ENCODE assay signal across 8 cellular contexts in genomic region chr2:134657650-134658250, GRCh38.
DNase-seq lines count a peak whose midpoint lies in the region; ATAC-seq and TF ChIP-seq lines count a peak whose summit lies in the region.

No MANE protein-coding gene starts in this region.

- H3K18ac ChIP-seq in H9 (ENCODE audit: insufficient read length, low read depth, low read length): no peak overlapping the region

- no peaks in the 10 kb centered on the region for H3K23me2 ChIP-seq in H9 (ENCODE audit: insufficient read length, low read depth, low read length, poor library complexity, severe bottlenecking)

- H3K4ac ChIP-seq in H9 (ENCODE audit: low read depth, low read length): no peak overlapping the region

- intact Hi-C loops in left lung (cut with DNase I): no loop called here
- intact Hi-C loops in activated T-helper 2 cell treated with anti-CD3 and anti-CD28 coated beads, Interferon-gamma antibody, Interleukin-2, Interleukin-4, amounts not matched to agents 10 μg/mL and 5 μg/mL and 100 μg/mL, durations not matched to agents 14 hours and 24 hours and 36 hours (cut with micrococcal nuclease): no loop called here

- H4K8ac ChIP-seq in H9 (replicated peaks; ENCODE audit: insufficient read length, low read depth, low read length): no peak overlapping the region

- ATAC-seq in left lung (peak; percentile 32), T-helper 17 cell (no peak), GM18511 (IDR thresholded peaks at IDR 0.05; ENCODE audit: unreplicated experiment) (no peak)

- peak in 3 of 5 donors; percentile 21 to 53 (median 26) for DNase-seq in CD8-positive, alpha-beta memory T cell
- peak; percentile 43 for DNase-seq in H9
- DNase-seq in activated CD4-positive, alpha-beta T cell treated with anti-CD3 and anti-CD28 coated beads, Interleukin-2, amount 10 ng/mL, durations not matched to agents 7 days and 5 days: peak; percentile 39
- DNase-seq in left lung: no peak
- DNase-seq in T-helper 17 cell: no peak
- DNase-seq in NCI-H510A treated with DMSO at 0.1 percent for 48 hours (lab: John Stamatoyannopoulos, UW): no peak
- no peak for DNase-seq in activated T-helper 2 cell treated with anti-CD3 and anti-CD28 coated beads, Interferon-gamma antibody, Interleukin-2, Interleukin-4, amounts not matched to agents 10 μg/mL and 5 μg/mL and 100 μg/mL, durations not matched to agents 14 hours and 24 hours and 36 hours (ENCODE audit: low spot score)

- H3K23ac ChIP-seq in H9 (ENCODE audit: insufficient read length, low read depth, low read length): no peak overlapping the region

- no peak overlapping the region for H3T11ph ChIP-seq in H9 (ENCODE audit: low read length)

- no peaks in the 10 kb centered on the region for H3K27me3 ChIP-seq in CD8-positive, alpha-beta memory T cell (ENCODE audit: insufficient read depth, low read length, poor library complexity, severe bottlenecking)
- H3K27me3 ChIP-seq in H9 (ENCODE audit: insufficient read depth, low read length): no peaks in the 10 kb centered on the region
- no peaks in the 10 kb centered on the region for H3K27me3 ChIP-seq in left lung

- H3K56ac ChIP-seq in H9 (ENCODE audit: insufficient read length, low read depth, low read length): no peak overlapping the region

- no peak overlapping the region for H2AFZ ChIP-seq in H9 (ENCODE audit: low read length)

- no peaks in the 10 kb centered on the region for H3K9me3 Mint-ChIP-seq in CD8-positive, alpha-beta memory T cell
- peaks cover 12 to 13% of the 10 kb centered on the region in 2 experiments for H3K9me3 Mint-ChIP-seq in H9
- H3K9me3 Mint-ChIP-seq in activated CD4-positive, alpha-beta T cell treated with anti-CD3 and anti-CD28 coated beads, Interleukin-2, amount 10 ng/mL, durations not matched to agents 7 days and 5 days: peaks cover 3% of the 10 kb centered on the region
- H3K9me3 Mint-ChIP-seq in activated T-helper 2 cell treated with anti-CD3 and anti-CD28 coated beads, Interferon-gamma antibody, Interleukin-2, Interleukin-4, amounts not matched to agents 10 μg/mL and 5 μg/mL and 100 μg/mL, durations not matched to agents 14 hours and 24 hours and 36 hours: peaks cover 6% of the 10 kb centered on the region

- CTCF ChIA-PET in CD8-positive, alpha-beta memory T cell (lab: Charles Lee): interaction anchor here (0.7 to 2.1 kb wide), 7 partner anchors 8 to 56 kb away, joined by 3 to 13 read pairs (median 4); no protein-coding TSS in a partner anchor
- CTCF ChIA-PET in activated CD4-positive, alpha-beta T cell treated with anti-CD3 and anti-CD28 coated beads, Interleukin-2, amount 10 ng/mL, durations not matched to agents 7 days and 5 days (lab: Charles Lee): interaction anchor here (0.8 to 1.9 kb wide), 3 partner anchors 8 to 21 kb away, joined by 3 to 4 read pairs (median 3); no protein-coding TSS in a partner anchor

- no peak overlapping the region for H3K14ac ChIP-seq in H9 (ENCODE audit: insufficient read depth, low read length)

- no peak overlapping the region for H3K4me2 ChIP-seq in H9 (ENCODE audit: insufficient read depth, insufficient read length, low read length)

- H3K4me1 ChIP-seq in CD8-positive, alpha-beta memory T cell (ENCODE audit: insufficient read depth, low read length): peaks cover 4% of the 10 kb centered on the region
- H3K4me1 ChIP-seq in H9 (ENCODE audit: insufficient read depth, low read length) (no peaks in the 10 kb centered on the region), left lung (no peaks in the 10 kb centered on the region)

- no peaks in the 10 kb centered on the region for H3K36me3 ChIP-seq in CD8-positive, alpha-beta memory T cell (ENCODE audit: insufficient read depth, low read length)
- no peaks in the 10 kb centered on the region for H3K36me3 ChIP-seq in left lung

- H3K79me1 ChIP-seq in H9 (ENCODE audit: insufficient read depth, low read depth, low read length, poor library complexity, severe bottlenecking): no peaks in the 10 kb centered on the region

- no peaks in the 10 kb centered on the region for H3K79me2 ChIP-seq in H9 (ENCODE audit: insufficient read depth, low read length)

- no peaks in the 10 kb centered on the region for H3K36me3 Mint-ChIP-seq in CD8-positive, alpha-beta memory T cell
- peaks cover 6 to 11% (median 11%) of the 10 kb centered on the region in 3 experiments; a peak in 4 of 7 replicates for H3K36me3 Mint-ChIP-seq in H9 (ENCODE audit: insufficient read depth in 1 of 3, low read depth in 3 of 3)
- peaks cover 2% of the 10 kb centered on the region for H3K36me3 Mint-ChIP-seq in activated CD4-positive, alpha-beta T cell treated with anti-CD3 and anti-CD28 coated beads, Interleukin-2, amount 10 ng/mL, durations not matched to agents 7 days and 5 days (ENCODE audit: low read depth)
- H3K36me3 Mint-ChIP-seq in T-helper 17 cell (ENCODE audit: low read depth): peaks cover 5% of the 10 kb centered on the region
- H3K36me3 Mint-ChIP-seq in activated T-helper 2 cell treated with anti-CD3 and anti-CD28 coated beads, Interferon-gamma antibody, Interleukin-2, Interleukin-4, amounts not matched to agents 10 μg/mL and 5 μg/mL and 100 μg/mL, durations not matched to agents 14 hours and 24 hours and 36 hours (ENCODE audit: low read depth): no peaks in the 10 kb centered on the region

- no peak overlapping the region for H3K27ac ChIP-seq in CD8-positive, alpha-beta memory T cell (ENCODE audit: low read depth, low read length)
- no peak overlapping the region for H3K27ac ChIP-seq in H9 (ENCODE audit: insufficient read length, low read depth, low read length)
- no peak overlapping the region for H3K27ac ChIP-seq in left lung

- no peak overlapping the region for H4K5ac ChIP-seq in H9 (ENCODE audit: insufficient read length, low read depth, low read length)

- H4K91ac ChIP-seq in H9 (ENCODE audit: insufficient read length, low read depth, low read length): no peak overlapping the region

- peak; percentile 82 for TF ChIP-seq CTCF in H9 (conservative IDR thresholded peaks at IDR 0.05)
- peak; percentile 14 to 26 for TF ChIP-seq CTCF in left lung (IDR thresholded peaks at IDR 0.05)

- H4K20me1 ChIP-seq in H9 (ENCODE audit: control insufficient read depth, insufficient read depth, insufficient read length): peaks cover 2% of the 10 kb centered on the region

- no peaks in the 10 kb centered on the region for H3K9me3 ChIP-seq in CD8-positive, alpha-beta memory T cell (ENCODE audit: low read length)
- H3K9me3 ChIP-seq in H9 (ENCODE audit: control insufficient read depth, low read depth, low read length): no peaks in the 10 kb centered on the region
- H3K9me3 ChIP-seq in left lung: no peaks in the 10 kb centered on the region
- peaks cover 4% of the 10 kb centered on the region for H3K9me3 ChIP-seq in T-helper 17 cell (ENCODE audit: control insufficient read depth, low read length, poor library complexity, severe bottlenecking)

- peaks cover 3 to 6% of the 10 kb centered on the region in 2 donors for H3K27me3 Mint-ChIP-seq in CD8-positive, alpha-beta memory T cell
- no peaks in the 10 kb centered on the region; the same call in 1 of the 2 replicates for H3K27me3 Mint-ChIP-seq in H9 (ENCODE audit: low read depth)
- H3K27me3 Mint-ChIP-seq in activated CD4-positive, alpha-beta T cell treated with anti-CD3 and anti-CD28 coated beads, Interleukin-2, amount 10 ng/mL, durations not matched to agents 7 days and 5 days: peaks cover 3% of the 10 kb centered on the region
- no peaks in the 10 kb centered on the region for H3K27me3 Mint-ChIP-seq in T-helper 17 cell
- peaks cover 10% of the 10 kb centered on the region for H3K27me3 Mint-ChIP-seq in activated T-helper 2 cell treated with anti-CD3 and anti-CD28 coated beads, Interferon-gamma antibody, Interleukin-2, Interleukin-4, amounts not matched to agents 10 μg/mL and 5 μg/mL and 100 μg/mL, durations not matched to agents 14 hours and 24 hours and 36 hours (ENCODE audit: low read depth)

- POLR2A ChIA-PET in CD8-positive, alpha-beta memory T cell (lab: Charles Lee): no interaction called here
- POLR2A ChIA-PET in activated CD4-positive, alpha-beta T cell treated with anti-CD3 and anti-CD28 coated beads, Interleukin-2, amount 10 ng/mL, durations not matched to agents 7 days and 5 days (lab: Charles Lee): no interaction called here

- H2AK5ac ChIP-seq in H9 (ENCODE audit: insufficient read length, low read length): no peak overlapping the region

- H2BK5ac ChIP-seq in H9 (ENCODE audit: insufficient read length, low read length): no peak overlapping the region

- WGBS in H9 (ENCODE audit: extremely low coverage, insufficient read length, low lambda C conversion rate): no CpG with 5 or more reads among the region's 12 CpGs

- no peak overlapping the region for H2BK12ac ChIP-seq in H9 (ENCODE audit: insufficient read length, low read depth, low read length)

- H2BK15ac ChIP-seq in H9 (ENCODE audit: low read depth, low read length): no peak overlapping the region

- no peak overlapping the region for H3K27ac Mint-ChIP-seq in CD8-positive, alpha-beta memory T cell
- no peak overlapping the region; a peak in 1 of 7 replicates for H3K27ac Mint-ChIP-seq in H9
- H3K27ac Mint-ChIP-seq in activated CD4-positive, alpha-beta T cell treated with anti-CD3 and anti-CD28 coated beads, Interleukin-2, amount 10 ng/mL, durations not matched to agents 7 days and 5 days: peak overlapping the region; percentile 25
- H3K27ac Mint-ChIP-seq in T-helper 17 cell: no peak overlapping the region
- no peak overlapping the region for H3K27ac Mint-ChIP-seq in activated T-helper 2 cell treated with anti-CD3 and anti-CD28 coated beads, Interferon-gamma antibody, Interleukin-2, Interleukin-4, amounts not matched to agents 10 μg/mL and 5 μg/mL and 100 μg/mL, durations not matched to agents 14 hours and 24 hours and 36 hours

- H3K9ac ChIP-seq in H9 (ENCODE audit: extremely low read depth, insufficient read length, low read length): no peak overlapping the region

- no peak overlapping the region for H3K4me3 ChIP-seq in CD8-positive, alpha-beta memory T cell (ENCODE audit: low read length)
- no peak overlapping the region for H3K4me3 ChIP-seq in left lung

- H3K4me1 Mint-ChIP-seq in CD8-positive, alpha-beta memory T cell: peaks cover 23 to 38% (median 24%) of the 10 kb centered on the region in 3 donors
- peaks cover 4 to 10% of the 10 kb centered on the region in 2 experiments for H3K4me1 Mint-ChIP-seq in H9
- peaks cover 35% of the 10 kb centered on the region for H3K4me1 Mint-ChIP-seq in activated CD4-positive, alpha-beta T cell treated with anti-CD3 and anti-CD28 coated beads, Interleukin-2, amount 10 ng/mL, durations not matched to agents 7 days and 5 days
- peaks cover 16% of the 10 kb centered on the region for H3K4me1 Mint-ChIP-seq in T-helper 17 cell
- H3K4me1 Mint-ChIP-seq in activated T-helper 2 cell treated with anti-CD3 and anti-CD28 coated beads, Interferon-gamma antibody, Interleukin-2, Interleukin-4, amounts not matched to agents 10 μg/mL and 5 μg/mL and 100 μg/mL, durations not matched to agents 14 hours and 24 hours and 36 hours (ENCODE audit: low read depth): peaks cover 23% of the 10 kb centered on the region

- H2BK20ac ChIP-seq in H9 (ENCODE audit: low read depth, low read length, poor library complexity, severe bottlenecking): no peak overlapping the region

- no peak overlapping the region for H2BK120ac ChIP-seq in H9 (ENCODE audit: low read depth, low read length, poor library complexity, severe bottlenecking)

- no peak overlapping the region for H3K4me3 Mint-ChIP-seq in CD8-positive, alpha-beta memory T cell
- H3K4me3 Mint-ChIP-seq in H9 (no peak overlapping the region), T-helper 17 cell (no peak overlapping the region)
- H3K4me3 Mint-ChIP-seq in activated CD4-positive, alpha-beta T cell treated with anti-CD3 and anti-CD28 coated beads, Interleukin-2, amount 10 ng/mL, durations not matched to agents 7 days and 5 days: no peak overlapping the region
- H3K4me3 Mint-ChIP-seq in activated T-helper 2 cell treated with anti-CD3 and anti-CD28 coated beads, Interferon-gamma antibody, Interleukin-2, Interleukin-4, amounts not matched to agents 10 μg/mL and 5 μg/mL and 100 μg/mL, durations not matched to agents 14 hours and 24 hours and 36 hours (ENCODE audit: low read depth): no peak overlapping the region

Comparison
In these comparisons a context has a peak if more than half of its experiments do, and no peak if none do; other contexts are left out.
1. DNase-seq: peak in CD8-positive, alpha-beta memory T cell (3 of 5), H9 (single experiment) and activated CD4-positive, alpha-beta T cell treated with anti-CD3 and anti-CD28 coated beads, Interleukin-2, amount 10 ng/mL, durations not matched to agents 7 days and 5 days (single experiment); none in left lung (0 of 2), T-helper 17 cell (0 of 3), NCI-H510A treated with DMSO at 0.1 percent for 48 hours (single experiment) and activated T-helper 2 cell treated with anti-CD3 and anti-CD28 coated beads, Interferon-gamma antibody, Interleukin-2, Interleukin-4, amounts not matched to agents 10 μg/mL and 5 μg/mL and 100 μg/mL, durations not matched to agents 14 hours and 24 hours and 36 hours (single experiment).